In genomic region chr16:56832768-56833167, GRCh38 we compare ENCODE assay signal across 19 cellular contexts. TPM values are rescaled to one million over a fixed set of nuclear protein-coding genes. Genes with fewer than 3 reads are reported as not detected.
DNase-seq lines count a peak whose midpoint lies in the region; ATAC-seq lines count a peak whose summit lies in the region.
"Had no signal": no experiment of that assay in that cellular context is flagged by ENCODE, and none has a peak within 500 bp of the region (broad histone marks: within the 10 kb centered on the region; RNA-seq: fewer than 3 reads in every experiment).

No MANE protein-coding gene starts in this region.

- H3K4me3 Mint-ChIP-seq in activated naive CD4-positive, alpha-beta T cell treated with anti-CD3 and anti-CD28 coated beads for 36 hours = no peak overlapping the region
- H3K4me3 Mint-ChIP-seq in activated T-helper 17 cell treated with anti-CD3 and anti-CD28 coated beads, Interleukin-2, amount 50 U/mL, for 72 hours = no peak overlapping the region
- H3K4me3 Mint-ChIP-seq in memory B cell = no peak overlapping the region
- H3K4me3 Mint-ChIP-seq in stimulated activated naive CD8-positive, alpha-beta T cell treated with anti-CD3 and anti-CD28 coated beads, Interleukin-15, amount 100 ng/mL, for 72 hours = no peak overlapping the region
- H3K4me3 Mint-ChIP-seq: CD4-positive, alpha-beta memory T cell; IgD-negative memory B cell had no signal

- intact Hi-C loops in activated naive CD4-positive, alpha-beta T cell treated with anti-CD3 and anti-CD28 coated beads for 36 hours (cut with micrococcal nuclease) = no loop called here

- peak; percentile 86 for ATAC-seq in activated T-helper 17 cell treated with anti-CD3 and anti-CD28 coated beads, Interleukin-2, amount 50 U/mL, for 72 hours (replicated peaks)
- no peak for ATAC-seq in memory B cell (ENCODE audit: low read depth)
- ATAC-seq in stimulated activated naive CD8-positive, alpha-beta T cell treated with anti-CD3 and anti-CD28 coated beads, Interleukin-15, amount 100 ng/mL, for 72 hours = peak; percentile 59
- ATAC-seq: GM12878, Right ventricle myocardium inferior had no signal

- H3K27me3 Mint-ChIP-seq in activated naive CD4-positive, alpha-beta T cell treated with anti-CD3 and anti-CD28 coated beads for 36 hours (ENCODE audit: low read depth) = no peaks in the 10 kb centered on the region
- no peaks in the 10 kb centered on the region for H3K27me3 Mint-ChIP-seq in activated T-helper 17 cell treated with anti-CD3 and anti-CD28 coated beads, Interleukin-2, amount 50 U/mL, for 72 hours
- no peaks in the 10 kb centered on the region for H3K27me3 Mint-ChIP-seq in memory B cell
- H3K27me3 Mint-ChIP-seq in stimulated activated naive CD8-positive, alpha-beta T cell treated with anti-CD3 and anti-CD28 coated beads, Interleukin-15, amount 100 ng/mL, for 72 hours = no peaks in the 10 kb centered on the region
- H3K27me3 Mint-ChIP-seq: CD4-positive, alpha-beta memory T cell; IgD-negative memory B cell had no signal

- peaks cover 57% of the 10 kb centered on the region for H3K36me3 Mint-ChIP-seq in activated naive CD4-positive, alpha-beta T cell treated with anti-CD3 and anti-CD28 coated beads for 36 hours (ENCODE audit: low read depth)
- H3K36me3 Mint-ChIP-seq in activated T-helper 17 cell treated with anti-CD3 and anti-CD28 coated beads, Interleukin-2, amount 50 U/mL, for 72 hours (ENCODE audit: low read depth) = peaks cover 98% of the 10 kb centered on the region
- H3K36me3 Mint-ChIP-seq in memory B cell = peaks cover 27% of the 10 kb centered on the region

- CTCF ChIA-PET in activated naive CD4-positive, alpha-beta T cell treated with anti-CD3 and anti-CD28 coated beads for 36 hours (lab: Charles Lee) = interaction anchor here (0.5 kb wide), 1 partner anchor 151 kb away, joined by 3 read pairs; no protein-coding TSS in a partner anchor

- H3K9me3 Mint-ChIP-seq in activated naive CD4-positive, alpha-beta T cell treated with anti-CD3 and anti-CD28 coated beads for 36 hours = no peaks in the 10 kb centered on the region
- H3K9me3 Mint-ChIP-seq in activated T-helper 17 cell treated with anti-CD3 and anti-CD28 coated beads, Interleukin-2, amount 50 U/mL, for 72 hours = no peaks in the 10 kb centered on the region
- no peaks in the 10 kb centered on the region for H3K9me3 Mint-ChIP-seq in memory B cell
- no peaks in the 10 kb centered on the region for H3K9me3 Mint-ChIP-seq in stimulated activated naive CD8-positive, alpha-beta T cell treated with anti-CD3 and anti-CD28 coated beads, Interleukin-15, amount 100 ng/mL, for 72 hours
- H3K9me3 Mint-ChIP-seq: CD4-positive, alpha-beta memory T cell; IgD-negative memory B cell had no signal

- no peak for DNase-seq in activated naive CD4-positive, alpha-beta T cell treated with anti-CD3 and anti-CD28 coated beads for 36 hours
- no peak for DNase-seq in activated naive CD4-positive, alpha-beta T cell (lab: John Stamatoyannopoulos, UW)
- DNase-seq in memory B cell (ENCODE audit: low spot score in 2 of 2) (no peak), SIG-M5 (lab: John Stamatoyannopoulos, UW) (no peak), RKO (ENCODE audit: low spot score) (no peak)
- no peak for DNase-seq in stimulated activated naive CD8-positive, alpha-beta T cell treated with anti-CD3 and anti-CD28 coated beads, Interleukin-15, amount 100 ng/mL, for 72 hours
- DNase-seq: CD4-positive, alpha-beta memory T cell; DND-41; H7; NCI-H1105; NCI-H146; NCI-H2029; NCI-H226; NCI-H526; Peyer's patch had no signal

- H3K4me1 Mint-ChIP-seq in activated naive CD4-positive, alpha-beta T cell treated with anti-CD3 and anti-CD28 coated beads for 36 hours (ENCODE audit: low read depth) = peaks cover 13% of the 10 kb centered on the region
- peaks cover 11% of the 10 kb centered on the region for H3K4me1 Mint-ChIP-seq in activated T-helper 17 cell treated with anti-CD3 and anti-CD28 coated beads, Interleukin-2, amount 50 U/mL, for 72 hours
- no peaks in the 10 kb centered on the region for H3K4me1 Mint-ChIP-seq in memory B cell
- H3K4me1 Mint-ChIP-seq in stimulated activated naive CD8-positive, alpha-beta T cell treated with anti-CD3 and anti-CD28 coated beads, Interleukin-15, amount 100 ng/mL, for 72 hours = peaks cover 6% of the 10 kb centered on the region
- H3K4me1 Mint-ChIP-seq: IgD-negative memory B cell had no signal

- H3K27ac Mint-ChIP-seq in activated naive CD4-positive, alpha-beta T cell treated with anti-CD3 and anti-CD28 coated beads for 36 hours = peak overlapping the region; percentile 17
- H3K27ac Mint-ChIP-seq in activated T-helper 17 cell treated with anti-CD3 and anti-CD28 coated beads, Interleukin-2, amount 50 U/mL, for 72 hours = peak overlapping the region; percentile 60
- H3K27ac Mint-ChIP-seq in memory B cell = peak overlapping the region; percentile 72
- H3K27ac Mint-ChIP-seq in stimulated activated naive CD8-positive, alpha-beta T cell treated with anti-CD3 and anti-CD28 coated beads, Interleukin-15, amount 100 ng/mL, for 72 hours = peak overlapping the region in 1 of 2 donors; percentile 60

RNA-seq across cellular contexts. Expression of gene SLC12A3, which starts 32.2 kb away (rescaled TPM):
- total RNA-seq in activated naive CD4-positive, alpha-beta T cell treated with anti-CD3 and anti-CD28 coated beads for 36 hours = not detected
- total RNA-seq in activated T-helper 17 cell treated with anti-CD3 and anti-CD28 coated beads, Interleukin-2, amount 50 U/mL, for 72 hours = not detected
- total RNA-seq: CD4-positive, alpha-beta memory T cell; H7; Peyer's patch; Right ventricle myocardium inferior had no signal
